ENCODE assay signal across 8 cellular contexts in genomic region chr1:21232044-21232443, GRCh38. TPM values are rescaled to one million over a fixed set of nuclear protein-coding genes. Genes with fewer than 3 reads are reported as not detected.
DNase-seq lines count a peak whose midpoint lies in the region; ATAC-seq and TF ChIP-seq lines count a peak whose summit lies in the region.

No MANE protein-coding gene starts in this region.

- ATAC-seq in body of pancreas (peak; percentile 82), HG03442 (IDR thresholded peaks at IDR 0.05; ENCODE audit: unreplicated experiment) (no peak), HG02870 (IDR thresholded peaks at IDR 0.05; ENCODE audit: unreplicated experiment) (no peak)
- peak; percentile 50 for ATAC-seq in stimulated activated naive B cell treated with anti-CD40 and anti-IgM and Interleukin-4, amounts not matched to agents 10 μg/mL and 1 μg/mL and 100 μg/mL, for 72 hours (replicated peaks)

- no peaks in the 10 kb centered on the region for H3K9me3 Mint-ChIP-seq in HFFc6
- H3K9me3 Mint-ChIP-seq in stimulated activated naive B cell treated with anti-CD40 and anti-IgM and Interleukin-4, amounts not matched to agents 10 μg/mL and 1 μg/mL and 100 μg/mL, for 72 hours, result no peaks in the 10 kb centered on the region

- H3K4me1 Mint-ChIP-seq in HFFc6 (ENCODE audit: low read depth), result peaks cover 51% of the 10 kb centered on the region
- H3K4me1 Mint-ChIP-seq in stimulated activated naive B cell treated with anti-CD40 and anti-IgM and Interleukin-4, amounts not matched to agents 10 μg/mL and 1 μg/mL and 100 μg/mL, for 72 hours, result peaks cover 11 to 18% of the 10 kb centered on the region in 2 donors

- H3K36me3 ChIP-seq in body of pancreas (replicated peaks in 1 of 2; ENCODE audit: insufficient read depth in 1 of 2, low read depth in 2 of 2), result peaks cover 11 to 26% of the 10 kb centered on the region in 2 donors

- H3K27ac ChIP-seq in body of pancreas, result no peak overlapping the region

- H3K27me3 ChIP-seq in body of pancreas, result no peaks in the 10 kb centered on the region

- DNase-seq in DMS153 (lab: John Stamatoyannopoulos, UW) (peak; percentile 20), HFFc6 (peak; percentile 48), OCI-M1 (lab: John Stamatoyannopoulos, UW) (peak; percentile 51), body of pancreas (peak; percentile 54 to 67 (median 62)), iPS-NIHi7 (ENCODE audit: extremely low spot score) (peak; percentile 79)
- DNase-seq in stimulated activated naive B cell treated with anti-CD40 and anti-IgM and Interleukin-4, amounts not matched to agents 10 μg/mL and 1 μg/mL and 100 μg/mL, for 72 hours, result no peak

- peaks cover 3% of the 10 kb centered on the region for H3K4me1 ChIP-seq in body of pancreas

- no peaks in the 10 kb centered on the region for H3K9me3 ChIP-seq in body of pancreas

- no peak overlapping the region for H3K27ac Mint-ChIP-seq in HFFc6
- H3K27ac Mint-ChIP-seq in stimulated activated naive B cell treated with anti-CD40 and anti-IgM and Interleukin-4, amounts not matched to agents 10 μg/mL and 1 μg/mL and 100 μg/mL, for 72 hours, result peak overlapping the region; percentile 22

- no peaks in the 10 kb centered on the region for H3K27me3 Mint-ChIP-seq in HFFc6 (ENCODE audit: insufficient read depth)
- no peaks in the 10 kb centered on the region for H3K27me3 Mint-ChIP-seq in stimulated activated naive B cell treated with anti-CD40 and anti-IgM and Interleukin-4, amounts not matched to agents 10 μg/mL and 1 μg/mL and 100 μg/mL, for 72 hours

- H3K36me3 Mint-ChIP-seq in HFFc6 (ENCODE audit: low read depth), result peaks cover 29% of the 10 kb centered on the region
- peaks cover 52 to 68% of the 10 kb centered on the region in 2 donors for H3K36me3 Mint-ChIP-seq in stimulated activated naive B cell treated with anti-CD40 and anti-IgM and Interleukin-4, amounts not matched to agents 10 μg/mL and 1 μg/mL and 100 μg/mL, for 72 hours

- H3K4me3 ChIP-seq in body of pancreas, result no peak overlapping the region

- TF ChIP-seq CTCF in HFFc6 (IDR thresholded peaks at IDR 0.05), result peak; percentile 94
- TF ChIP-seq CTCF in body of pancreas (IDR thresholded peaks at IDR 0.05), result peak; percentile 47 to 93 (median 87)

- no peak overlapping the region for H3K4me3 Mint-ChIP-seq in HFFc6
- H3K4me3 Mint-ChIP-seq in stimulated activated naive B cell treated with anti-CD40 and anti-IgM and Interleukin-4, amounts not matched to agents 10 μg/mL and 1 μg/mL and 100 μg/mL, for 72 hours, result no peak overlapping the region

- 64 to 78% methylated on average over 3 of the region's 3 CpGs for WGBS in body of pancreas, 2 donors

- intact Hi-C loops in body of pancreas (cut with DNase I), result loop anchor here (5.0 to 10.0 kb wide), 2 partner anchors 135 to 423 kb away; no protein-coding TSS in a partner anchor

- no peak for TF ChIP-seq POLR2A in body of pancreas (IDR thresholded peaks at IDR 0.05)

RNA-seq across cellular contexts. Expression of gene EIF4G3, which starts 55.3 kb away (rescaled TPM):
- total RNA-seq in HFFc6 (2021; fragmentation: NEBNext Ultra II Directional; extraction: Animal tissue kit (Norgen Biotek cat#: 25700)), result 10 to 100 TPM; 79.5 to 88.6 (median 82.0) TPM
- total RNA-seq in body of pancreas, result 10 to 100 TPM; 20.8 to 48.8 TPM

RNA-seq across cellular contexts. Expression of gene ECE1, which starts 58.2 kb away (rescaled TPM):
- total RNA-seq in HFFc6 (2021; fragmentation: NEBNext Ultra II Directional; extraction: Animal tissue kit (Norgen Biotek cat#: 25700)), result 100 to 1,000 TPM; 116 to 134 (median 124) TPM
- total RNA-seq in body of pancreas, result 10 to 100 TPM; 79.1 to 83.3 TPM

Comparison
In these comparisons a context has a peak if more than half of its experiments do, and no peak if none do; other contexts are left out.
1. ATAC-seq: peak in body of pancreas (single experiment) and stimulated activated naive B cell treated with anti-CD40 and anti-IgM and Interleukin-4, amounts not matched to agents 10 μg/mL and 1 μg/mL and 100 μg/mL, for 72 hours (2 of 2); none in HG03442 (single experiment) and HG02870 (single experiment).